In the genomic region with DNA sequence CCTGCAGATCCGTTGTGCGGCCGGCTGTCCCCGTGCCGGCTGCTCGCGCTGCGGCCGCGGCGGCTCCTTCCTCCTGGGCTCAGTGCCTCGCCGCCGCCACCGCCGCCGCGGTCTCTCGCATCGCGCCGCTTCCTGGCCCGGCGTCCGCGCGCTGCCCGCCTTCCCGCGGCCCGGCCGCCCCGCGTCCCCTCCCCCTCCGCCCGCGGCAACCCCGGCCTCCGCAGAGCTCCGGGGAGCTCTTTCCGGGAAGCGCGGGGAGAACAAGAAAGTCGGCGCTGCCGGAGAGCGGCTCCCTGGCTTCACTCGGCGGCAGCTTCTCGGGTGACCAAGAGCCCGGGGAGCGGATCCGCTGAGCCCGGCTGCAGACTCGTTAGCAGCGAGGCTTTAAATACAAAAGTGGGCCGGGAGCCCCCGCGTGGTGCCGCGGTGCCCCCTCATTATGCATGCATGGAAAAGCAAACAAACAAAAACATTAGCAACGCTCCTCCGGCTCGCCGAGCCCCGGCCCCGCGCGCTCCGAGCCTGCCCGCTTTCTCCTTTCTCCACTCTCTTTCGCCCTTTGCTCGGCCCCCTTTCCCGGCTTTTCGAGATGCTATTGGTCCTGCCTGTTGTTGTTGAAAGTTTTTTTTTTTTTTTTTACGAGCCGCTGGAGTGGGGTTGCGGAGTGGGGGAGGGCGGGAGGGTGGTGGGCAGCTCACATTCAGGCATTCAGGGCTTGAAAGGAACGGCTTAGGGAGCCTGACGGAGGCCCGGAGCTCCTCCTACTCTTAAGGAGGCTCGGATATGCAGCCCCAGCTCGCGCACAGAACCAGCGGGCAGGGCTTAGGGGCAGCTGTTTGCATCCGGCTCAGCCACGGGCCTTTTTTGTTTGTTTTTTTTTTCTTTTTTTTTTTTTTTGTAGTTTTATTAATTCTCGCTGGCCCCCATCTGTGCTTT, we compare ENCODE assay signal across 8 cellular contexts. TPM values are rescaled to one million over a fixed set of nuclear protein-coding genes. Genes with fewer than 3 reads are reported as not detected.
DNase-seq lines count a peak whose midpoint lies in the region; ATAC-seq and TF ChIP-seq lines count a peak whose summit lies in the region.

A gene with protein sequence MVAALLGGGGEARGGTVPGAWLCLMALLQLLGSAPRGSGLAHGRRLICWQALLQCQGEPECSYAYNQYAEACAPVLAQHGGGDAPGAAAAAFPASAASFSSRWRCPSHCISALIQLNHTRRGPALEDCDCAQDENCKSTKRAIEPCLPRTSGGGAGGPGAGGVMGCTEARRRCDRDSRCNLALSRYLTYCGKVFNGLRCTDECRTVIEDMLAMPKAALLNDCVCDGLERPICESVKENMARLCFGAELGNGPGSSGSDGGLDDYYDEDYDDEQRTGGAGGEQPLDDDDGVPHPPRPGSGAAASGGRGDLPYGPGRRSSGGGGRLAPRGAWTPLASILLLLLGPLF (minus strand): TSS at position 361 of the 936 bp plus-strand sequence. CDS start 727 bp downstream, outside the sequence.

- H3K27ac Mint-ChIP-seq in activated CD8-positive, alpha-beta T cell treated with anti-CD3 and anti-CD28 coated beads for 36 hours, result peak within 1 kb of the TSS; percentile 46

- peaks cover 13% of the 10 kb centered on the region for H3K4me1 Mint-ChIP-seq in activated CD8-positive, alpha-beta T cell treated with anti-CD3 and anti-CD28 coated beads for 36 hours (ENCODE audit: low read depth)

- peaks cover 44% of the 10 kb centered on the region for H3K27me3 ChIP-seq in lower lobe of right lung (ENCODE audit: low read depth)

- no peaks in the 10 kb centered on the region for H3K9me3 Mint-ChIP-seq in activated CD8-positive, alpha-beta T cell treated with anti-CD3 and anti-CD28 coated beads for 36 hours

- POLR2A ChIA-PET in activated CD8-positive, alpha-beta T cell treated with anti-CD3 and anti-CD28 coated beads for 36 hours (lab: Charles Lee), result interaction anchor here (0.6 kb wide), 1 partner anchor 49 kb away, joined by 3 read pairs; no protein-coding TSS in a partner anchor

- H3K4me3 ChIP-seq in lower lobe of right lung, result peak within 1 kb of the TSS; percentile 81

- peaks cover 35% of the 10 kb centered on the region for H3K27me3 Mint-ChIP-seq in activated CD8-positive, alpha-beta T cell treated with anti-CD3 and anti-CD28 coated beads for 36 hours

- no peaks in the 10 kb centered on the region for H3K36me3 ChIP-seq in lower lobe of right lung

- intact Hi-C loops in activated CD8-positive, alpha-beta T cell treated with anti-CD3 and anti-CD28 coated beads for 36 hours (cut with micrococcal nuclease), result loop anchor here (10.0 kb wide), 1 partner anchor 63 kb away; no protein-coding TSS in a partner anchor
- intact Hi-C loops in lower lobe of right lung (cut with DNase I), result no loop called here

- no peak for TF ChIP-seq CTCF in activated CD8-positive, alpha-beta T cell treated with anti-CD3 and anti-CD28 coated beads for 36 hours (IDR thresholded peaks at IDR 0.05)
- TF ChIP-seq CTCF in lower lobe of right lung (IDR thresholded peaks at IDR 0.05), result no peak

- CTCF ChIA-PET in activated CD8-positive, alpha-beta T cell treated with anti-CD3 and anti-CD28 coated beads for 36 hours (lab: Charles Lee), result interaction anchor here (0.8 to 1.3 kb wide), 7 partner anchors 11 to 377 kb away, joined by 3 to 6 read pairs (median 4); no protein-coding TSS in a partner anchor

- peaks cover 18% of the 10 kb centered on the region for H3K4me1 ChIP-seq in lower lobe of right lung

- no peaks in the 10 kb centered on the region for H3K9me3 ChIP-seq in lower lobe of right lung

- H3K4me3 Mint-ChIP-seq in activated CD8-positive, alpha-beta T cell treated with anti-CD3 and anti-CD28 coated beads for 36 hours, result peak within 1 kb of the TSS; percentile 75

- no peaks in the 10 kb centered on the region for H3K36me3 Mint-ChIP-seq in activated CD8-positive, alpha-beta T cell treated with anti-CD3 and anti-CD28 coated beads for 36 hours (ENCODE audit: low read depth)

- peak within 1 kb of the TSS; percentile 88 for H3K27ac ChIP-seq in lower lobe of right lung

- peak; percentile 51 for ATAC-seq in HG03064 (IDR thresholded peaks at IDR 0.05; ENCODE audit: low read depth, unreplicated experiment)
- peak; percentile 79 for ATAC-seq in activated CD8-positive, alpha-beta T cell treated with anti-CD3 and anti-CD28 coated beads for 36 hours
- ATAC-seq in lower lobe of right lung, result peak; percentile 89 to 91

- DNase-seq in NCI-H1417 (lab: John Stamatoyannopoulos, UW) (peak in 2 of 3 experiments; percentile 76 to 81), NCI-H1417 treated with DMSO at 0.1 percent for 48 hours (lab: John Stamatoyannopoulos, UW) (no peak), NCI-H69 (lab: John Stamatoyannopoulos, UW) (peak; percentile 55), lower lobe of right lung (peak; percentile 85)
- peak; percentile 80 for DNase-seq in activated CD8-positive, alpha-beta T cell treated with anti-CD3 and anti-CD28 coated beads for 36 hours
- peak; percentile 19 for DNase-seq in effector CD8-positive, alpha-beta T cell (lab: John Stamatoyannopoulos, UW)
- peak in 2 of 3 donors; percentile 22 to 30 for DNase-seq in stimulated activated CD4-positive, alpha-beta T cell treated with anti-CD3 and anti-CD28 coated beads, TNF-alpha, amount 100 ng/mL, for 1 hour (ENCODE audit: low read depth in 3 of 3, low spot score in 1 of 3)

RNA-seq across cellular contexts. Expression of the gene that starts here (rescaled TPM):
- under 1 TPM in 1 of 2 experiments, not detected in 1; 0.11 TPM for total RNA-seq in activated CD8-positive, alpha-beta T cell treated with anti-CD3 and anti-CD28 coated beads for 36 hours
- 17.3 TPM for total RNA-seq in lower lobe of right lung

Comparison
In these comparisons a context has a peak if more than half of its experiments do, and no peak if none do; other contexts are left out.
1. RNA of the gene that starts here (total RNA-seq): 17.3 TPM in lower lobe of right lung (single experiment); 0.11 TPM in activated CD8-positive, alpha-beta T cell treated with anti-CD3 and anti-CD28 coated beads for 36 hours; every median in the first group is over 10 times any median in the second.
2. Peak in DNase-seq and ATAC-seq in activated CD8-positive, alpha-beta T cell treated with anti-CD3 and anti-CD28 coated beads for 36 hours; RNA of the gene not detected or under 1 TPM.
3. Peak in every context shown above with its lines, with median percentiles within 50 percentile points of each other: ATAC-seq.